In the genomic region with DNA sequence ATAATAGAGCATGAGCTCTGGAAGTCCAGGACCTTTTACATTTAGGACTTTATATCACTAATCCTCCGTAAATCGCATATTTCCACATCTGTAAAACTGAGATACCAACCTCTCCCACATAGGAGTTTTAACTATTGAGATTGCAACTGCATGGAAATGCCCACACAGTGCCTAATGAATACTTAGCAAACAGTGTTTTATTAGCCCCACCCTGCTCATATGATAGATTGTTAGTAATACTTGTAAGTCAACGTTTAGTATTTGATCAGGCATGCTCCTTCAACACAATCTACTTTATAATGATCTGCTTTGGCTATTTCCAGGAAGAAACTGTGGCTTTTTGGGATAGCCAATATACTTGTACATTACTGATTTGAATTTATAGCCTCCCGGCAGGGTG, we compare ENCODE assay signal across 27 cellular contexts. TPM values are rescaled to one million over a fixed set of nuclear protein-coding genes. Genes with fewer than 3 reads are reported as not detected.
DNase-seq lines count a peak whose midpoint lies in the region; ATAC-seq and TF ChIP-seq lines count a peak whose summit lies in the region.
"Had no signal": no experiment of that assay in that cellular context is flagged by ENCODE, and none has a peak within 500 bp of the region (broad histone marks: within the 10 kb centered on the region; RNA-seq: fewer than 3 reads in every experiment).

No MANE protein-coding gene starts in this region.

- no peaks in the 10 kb centered on the region for H3K9me3 Mint-ChIP-seq in activated T-cell treated with anti-CD3 and anti-CD28 coated beads, Interleukin-2, amount 50 U/mL, for 24 hours
- H3K9me3 Mint-ChIP-seq: activated CD4-positive, alpha-beta T cell treated with anti-CD3 and anti-CD28 coated beads, Interleukin-2, amount 10 ng/mL, durations not matched to agents 24 days and 14 days; activated T-helper 1 cell treated with anti-CD3 and anti-CD28 coated beads, Interleukin-12 subunit alpha, Interleukin-12 subunit beta, Interleukin-2, Interleukin-4 antibody, amounts not matched to agents 30 ng/mL and 10 ng/mL and 1 ng/mL, durations not matched to agents 14 hours and 24 hours and 36 hours; CD4-positive, alpha-beta memory T cell; stimulated activated effector memory CD8-positive, alpha-beta T cell treated with anti-CD3 and anti-CD28 coated beads, Interleukin-12 subunit alpha, Interleukin-12 subunit beta, amount 100 ng/mL, for 72 hours had no signal

- H3K36me3 Mint-ChIP-seq in activated T-cell treated with anti-CD3 and anti-CD28 coated beads, Interleukin-2, amount 50 U/mL, for 24 hours (ENCODE audit: low read depth): peaks cover 21% of the 10 kb centered on the region
- H3K36me3 Mint-ChIP-seq: CD4-positive, alpha-beta memory T cell had no signal

- H3K36me3 ChIP-seq in KMS-11 (ENCODE audit: insufficient read depth): no peaks in the 10 kb centered on the region
- no peaks in the 10 kb centered on the region for H3K36me3 ChIP-seq in colonic mucosa
- no peaks in the 10 kb centered on the region for H3K36me3 ChIP-seq in mucosa of rectum (ENCODE audit: control insufficient read depth in 2 of 2, insufficient read depth in 2 of 2, low read length in 2 of 2)
- H3K36me3 ChIP-seq: thoracic aorta had no signal

- H2AFZ ChIP-seq in KMS-11 (ENCODE audit: low read depth): no peak overlapping the region

- H3K27ac ChIP-seq in KMS-11: no peak overlapping the region
- H3K27ac ChIP-seq in colonic mucosa: peak overlapping the region; percentile 56
- peak overlapping the region; percentile 10 to 32 for H3K27ac ChIP-seq in mucosa of rectum (ENCODE audit: low read depth in 2 of 2, low read length in 2 of 2)
- H3K27ac ChIP-seq: thoracic aorta, WERI-Rb-1 had no signal

- intact Hi-C loops in colonic mucosa (cut with DNase I): no loop called here

- H3K4me1 ChIP-seq in KMS-11 (ENCODE audit: low read depth, poor library complexity, severe bottlenecking) (peaks cover 77% of the 10 kb centered on the region), colonic mucosa (no peaks in the 10 kb centered on the region), mucosa of rectum (ENCODE audit: control insufficient read depth in 2 of 2, insufficient read depth in 2 of 2, low read length in 2 of 2) (peaks cover 26 to 44% of the 10 kb centered on the region in 2 donors)

- peaks cover 95% of the 10 kb centered on the region for H3K79me2 ChIP-seq in KMS-11 (ENCODE audit: insufficient read depth, low read depth)

- no peak for DNase-seq in colonic mucosa
- DNase-seq in NCI-H2171 (lab: John Stamatoyannopoulos, UW): no peak
- DNase-seq in activated T-cell treated with anti-CD3 and anti-CD28 coated beads, Interleukin-2, amount 50 U/mL, for 24 hours: no peak
- DNase-seq in AG08396 (ENCODE audit: low spot score): no peak
- DNase-seq: activated CD4-positive, alpha-beta T cell treated with anti-CD3 and anti-CD28 coated beads, Interleukin-2, amount 10 ng/mL, durations not matched to agents 24 days and 14 days; activated CD8-positive, alpha-beta memory T cell treated with anti-CD3 and anti-CD28 coated beads, Interleukin-2, amount 10 ng/mL, durations not matched to agents 7 days and 5 days; activated naive CD4-positive, alpha-beta T cell treated with anti-CD3 and anti-CD28 coated beads, Interleukin-2, amount 50 U/mL, for 16 hours; caudate nucleus; CD4-positive, alpha-beta memory T cell; dermis blood vessel endothelial cell; DMS53; glutamatergic neuron; GOT3; kidney glomerular epithelial cell; NCI-H1092 treated with DMSO at 0.1 percent for 48 hours; NCI-H2029; NCI-H446 treated with DMSO at 0.1 percent for 48 hours; nucleus accumbens; SHP77; stimulated activated CD4-positive, alpha-beta T cell treated with anti-CD3 and anti-CD28 coated beads, Interleukin-2, amount 100 ng/mL, for 48 hours; WERI-Rb-1 had no signal

- H3K9ac ChIP-seq in KMS-11 (no peak overlapping the region), colonic mucosa (ENCODE audit: low read depth in 2 of 2, low read length in 2 of 2) (peak overlapping the region in 1 of 2 donors; percentile 72), mucosa of rectum (ENCODE audit: low read depth in 1 of 2, low read length in 2 of 2) (peak overlapping the region in 1 of 2 donors; percentile 40)

- peaks cover 78% of the 10 kb centered on the region for H3K4me1 Mint-ChIP-seq in activated T-cell treated with anti-CD3 and anti-CD28 coated beads, Interleukin-2, amount 50 U/mL, for 24 hours (ENCODE audit: low read depth)

- no peak overlapping the region for H3K4me3 Mint-ChIP-seq in activated T-cell treated with anti-CD3 and anti-CD28 coated beads, Interleukin-2, amount 50 U/mL, for 24 hours
- H3K4me3 Mint-ChIP-seq: activated CD4-positive, alpha-beta T cell treated with anti-CD3 and anti-CD28 coated beads, Interleukin-2, amount 10 ng/mL, durations not matched to agents 24 days and 14 days; activated CD8-positive, alpha-beta memory T cell treated with anti-CD3 and anti-CD28 coated beads, Interleukin-2, amount 10 ng/mL, durations not matched to agents 7 days and 5 days; activated T-helper 1 cell treated with anti-CD3 and anti-CD28 coated beads, Interleukin-12 subunit alpha, Interleukin-12 subunit beta, Interleukin-2, Interleukin-4 antibody, amounts not matched to agents 30 ng/mL and 10 ng/mL and 1 ng/mL, durations not matched to agents 14 hours and 24 hours and 36 hours; stimulated activated effector memory CD8-positive, alpha-beta T cell treated with anti-CD3 and anti-CD28 coated beads, Interleukin-12 subunit alpha, Interleukin-12 subunit beta, amount 100 ng/mL, for 72 hours had no signal

- H3K27me3 ChIP-seq in KMS-11 (ENCODE audit: insufficient read depth, low read depth) (no peaks in the 10 kb centered on the region), colonic mucosa (no peaks in the 10 kb centered on the region), mucosa of rectum (ENCODE audit: control insufficient read depth in 2 of 2, insufficient read depth in 2 of 2, low read length in 2 of 2) (no peaks in the 10 kb centered on the region)

- no peak overlapping the region for H3K4me3 ChIP-seq in KMS-11 (IDR thresholded peaks at IDR 0.05; ENCODE audit: insufficient read depth, low read depth, low read length)
- no peak overlapping the region for H3K4me3 ChIP-seq in colonic mucosa
- H3K4me3 ChIP-seq in mucosa of rectum (ENCODE audit: low read length in 2 of 2): peak overlapping the region; percentile 1 to 37
- H3K4me3 ChIP-seq: thoracic aorta had no signal

- H3K9me3 ChIP-seq in colonic mucosa (no peaks in the 10 kb centered on the region), mucosa of rectum (ENCODE audit: control insufficient read depth in 2 of 2, low read length in 2 of 2) (no peaks in the 10 kb centered on the region)
- H3K9me3 ChIP-seq: thoracic aorta had no signal

- H3K4me2 ChIP-seq in KMS-11: peak overlapping the region; percentile 25; the same call in 1 of the 2 replicates

- TF ChIP-seq CTCF in KMS-11 (conservative IDR thresholded peaks at IDR 0.05; ENCODE audit: low read depth, low read length) (no peak), colonic mucosa (IDR thresholded peaks at IDR 0.05) (no peak)

- no peak for ATAC-seq in GM18870 (IDR thresholded peaks at IDR 0.05; ENCODE audit: unreplicated experiment)
- ATAC-seq: activated CD8-positive, alpha-beta memory T cell treated with anti-CD3 and anti-CD28 coated beads, Interleukin-2, amount 10 ng/mL, durations not matched to agents 7 days and 5 days; stimulated activated effector memory CD8-positive, alpha-beta T cell treated with anti-CD3 and anti-CD28 coated beads, Interleukin-12 subunit alpha, Interleukin-12 subunit beta, amount 100 ng/mL, for 72 hours had no signal

- H3K27ac Mint-ChIP-seq in activated T-cell treated with anti-CD3 and anti-CD28 coated beads, Interleukin-2, amount 50 U/mL, for 24 hours: no peak overlapping the region
- H3K27ac Mint-ChIP-seq: activated CD4-positive, alpha-beta T cell treated with anti-CD3 and anti-CD28 coated beads, Interleukin-2, amount 10 ng/mL, durations not matched to agents 24 days and 14 days; activated CD8-positive, alpha-beta memory T cell treated with anti-CD3 and anti-CD28 coated beads, Interleukin-2, amount 10 ng/mL, durations not matched to agents 7 days and 5 days; activated T-helper 1 cell treated with anti-CD3 and anti-CD28 coated beads, Interleukin-12 subunit alpha, Interleukin-12 subunit beta, Interleukin-2, Interleukin-4 antibody, amounts not matched to agents 30 ng/mL and 10 ng/mL and 1 ng/mL, durations not matched to agents 14 hours and 24 hours and 36 hours; stimulated activated effector memory CD8-positive, alpha-beta T cell treated with anti-CD3 and anti-CD28 coated beads, Interleukin-12 subunit alpha, Interleukin-12 subunit beta, amount 100 ng/mL, for 72 hours had no signal

- H3K27me3 Mint-ChIP-seq in activated T-cell treated with anti-CD3 and anti-CD28 coated beads, Interleukin-2, amount 50 U/mL, for 24 hours: no peaks in the 10 kb centered on the region
- H3K27me3 Mint-ChIP-seq: activated CD4-positive, alpha-beta T cell treated with anti-CD3 and anti-CD28 coated beads, Interleukin-2, amount 10 ng/mL, durations not matched to agents 24 days and 14 days; activated CD8-positive, alpha-beta memory T cell treated with anti-CD3 and anti-CD28 coated beads, Interleukin-2, amount 10 ng/mL, durations not matched to agents 7 days and 5 days; CD4-positive, alpha-beta memory T cell had no signal

- H4K20me1 ChIP-seq in KMS-11 (ENCODE audit: insufficient read depth): 0 out of 2 replicates have a peak, but pooled peaks cover 2% of the 10 kb centered on the region

RNA-seq across cellular contexts. Expression of a gene that starts 8.5 kb away (rescaled TPM):
- total RNA-seq in colonic mucosa: 10 to 100 TPM; 68.5 to 82.0 TPM

Comparison
In these comparisons a context has a peak if more than half of its experiments do, and no peak if none do; other contexts are left out.
1. H3K4me3 ChIP-seq: peak in mucosa of rectum (2 of 2); none in KMS-11 (single experiment) and colonic mucosa (single experiment).